16 cellular contexts compared by ENCODE assay signal in genomic region chr4:177225605-177226004, GRCh38.
DNase-seq lines count a peak whose midpoint lies in the region; ATAC-seq and TF ChIP-seq lines count a peak whose summit lies in the region.
"Had no signal": no experiment of that assay in that cellular context is flagged by ENCODE, and none has a peak within 500 bp of the region (broad histone marks: within the 10 kb centered on the region; RNA-seq: fewer than 3 reads in every experiment).

No MANE protein-coding gene starts in this region.

- H3K27ac Mint-ChIP-seq in CD8-positive, alpha-beta memory T cell = no peak overlapping the region
- H3K27ac Mint-ChIP-seq: activated CD8-positive, alpha-beta T cell treated with anti-CD3 and anti-CD28 coated beads for 36 hours; activated naive CD4-positive, alpha-beta T cell treated with anti-CD3 and anti-CD28 coated beads for 36 hours; progenitor cell of endocrine pancreas had no signal

- no peak overlapping the region for H3K4me3 Mint-ChIP-seq in CD8-positive, alpha-beta memory T cell
- H3K4me3 Mint-ChIP-seq: activated CD8-positive, alpha-beta T cell treated with anti-CD3 and anti-CD28 coated beads for 36 hours; activated naive CD4-positive, alpha-beta T cell treated with anti-CD3 and anti-CD28 coated beads for 36 hours had no signal

- POLR2A ChIA-PET in CD8-positive, alpha-beta memory T cell (lab: Charles Lee) = interaction anchor here (0.7 kb wide), 1 partner anchor 146 kb away, joined by 5 read pairs; no protein-coding TSS in a partner anchor

- H3K9me3 ChIP-seq in body of pancreas = no peaks in the 10 kb centered on the region
- no peaks in the 10 kb centered on the region for H3K9me3 ChIP-seq in CD8-positive, alpha-beta memory T cell (ENCODE audit: low read length)

- TF ChIP-seq CTCF in body of pancreas (IDR thresholded peaks at IDR 0.05) = no peak

- H3K4me1 Mint-ChIP-seq in CD8-positive, alpha-beta memory T cell = peaks cover 14% of the 10 kb centered on the region in 3 donors

- no peaks in the 10 kb centered on the region for H3K27me3 Mint-ChIP-seq in CD8-positive, alpha-beta memory T cell
- H3K27me3 Mint-ChIP-seq: progenitor cell of endocrine pancreas had no signal

- CTCF ChIA-PET in CD8-positive, alpha-beta memory T cell (lab: Charles Lee) = no interaction called here

- H3K9me3 Mint-ChIP-seq in CD8-positive, alpha-beta memory T cell = no peaks in the 10 kb centered on the region
- H3K9me3 Mint-ChIP-seq: activated CD8-positive, alpha-beta T cell treated with anti-CD3 and anti-CD28 coated beads for 36 hours; activated naive CD4-positive, alpha-beta T cell treated with anti-CD3 and anti-CD28 coated beads for 36 hours had no signal

- no peaks in the 10 kb centered on the region for H3K36me3 ChIP-seq in body of pancreas (replicated peaks in 1 of 2; ENCODE audit: insufficient read depth in 1 of 2, low read depth in 2 of 2)
- H3K36me3 ChIP-seq in CD8-positive, alpha-beta memory T cell (ENCODE audit: insufficient read depth, low read length) = no peaks in the 10 kb centered on the region

- 46 to 47% methylated on average over 1 of the region's 1 CpG for WGBS in body of pancreas, 2 donors

- no peak for TF ChIP-seq POLR2A in body of pancreas (IDR thresholded peaks at IDR 0.05)

- H3K4me1 ChIP-seq in body of pancreas = no peaks in the 10 kb centered on the region
- peaks cover 5% of the 10 kb centered on the region for H3K4me1 ChIP-seq in CD8-positive, alpha-beta memory T cell (ENCODE audit: insufficient read depth, low read length)

- ATAC-seq in GM18502 (IDR thresholded peaks at IDR 0.05; ENCODE audit: poor library complexity, unreplicated experiment) (peak; percentile 75), GM19463 (IDR thresholded peaks at IDR 0.05; ENCODE audit: unreplicated experiment) (peak; percentile 70), HG02870 (IDR thresholded peaks at IDR 0.05; ENCODE audit: unreplicated experiment) (peak; percentile 81), HG03457 (IDR thresholded peaks at IDR 0.05; ENCODE audit: unreplicated experiment) (peak; percentile 76), body of pancreas (no peak), GM21737 (IDR thresholded peaks at IDR 0.05; ENCODE audit: unreplicated experiment) (no peak)
- ATAC-seq: activated CD8-positive, alpha-beta T cell treated with anti-CD3 and anti-CD28 coated beads for 36 hours; Right ventricle myocardium inferior had no signal

- H3K36me3 Mint-ChIP-seq in CD8-positive, alpha-beta memory T cell = no peaks in the 10 kb centered on the region

- no peak overlapping the region for H3K4me3 ChIP-seq in body of pancreas
- no peak overlapping the region for H3K4me3 ChIP-seq in CD8-positive, alpha-beta memory T cell (ENCODE audit: low read length)

- H3K27me3 ChIP-seq in body of pancreas = no peaks in the 10 kb centered on the region
- H3K27me3 ChIP-seq in CD8-positive, alpha-beta memory T cell (ENCODE audit: insufficient read depth, low read length, poor library complexity, severe bottlenecking) = no peaks in the 10 kb centered on the region

- intact Hi-C loops in body of pancreas (cut with DNase I) = no loop called here

- no peak overlapping the region for H3K27ac ChIP-seq in body of pancreas
- no peak overlapping the region for H3K27ac ChIP-seq in CD8-positive, alpha-beta memory T cell (ENCODE audit: low read depth, low read length)

- DNase-seq in body of pancreas (no peak), NCI-H1048 (lab: John Stamatoyannopoulos, UW) (no peak)
- no peak for DNase-seq in CD8-positive, alpha-beta memory T cell
- DNase-seq: activated CD8-positive, alpha-beta T cell treated with anti-CD3 and anti-CD28 coated beads for 36 hours; activated naive CD4-positive, alpha-beta T cell treated with anti-CD3 and anti-CD28 coated beads for 36 hours; glutamatergic neuron; kidney glomerular epithelial cell; NCI-H1417; NCI-H748 treated with DMSO at 0.1 percent for 48 hours had no signal

Comparison
In these comparisons a context has a peak if more than half of its experiments do, and no peak if none do; other contexts are left out.
1. ATAC-seq: peak in GM18502 (single experiment), GM19463 (single experiment), HG02870 (single experiment) and HG03457 (single experiment); none in body of pancreas (single experiment) and GM21737 (single experiment).